ENCODE assay signal across 8 cellular contexts in genomic region chr12:122979001-122979907, GRCh38. TPM values are rescaled to one million over a fixed set of nuclear protein-coding genes. Genes with fewer than 3 reads are reported as not detected.
DNase-seq lines count a peak whose midpoint lies in the region; ATAC-seq, FAIRE-seq and TF ChIP-seq lines count a peak whose summit lies in the region.

No MANE protein-coding gene starts in this region.

- peak overlapping the region; percentile 92 for H3K9ac ChIP-seq in SK-N-SH
- H3K9ac ChIP-seq in iPS-18a (ENCODE audit: low read length) = no peak overlapping the region

- H3K36me3 ChIP-seq in SK-N-SH (replicated peaks in 1 of 2; ENCODE audit: control insufficient read depth in 1 of 2, insufficient read depth in 2 of 2, low read length in 1 of 2) (peaks cover 0 to 22% of the 10 kb centered on the region in 2 experiments), iPS-18a (ENCODE audit: control insufficient read depth, low read depth, low read length) (peaks cover 4% of the 10 kb centered on the region), small intestine (ENCODE audit: control insufficient read depth in 2 of 2, insufficient read depth in 2 of 2, low read length in 2 of 2) (peaks cover 0 to 2% of the 10 kb centered on the region in 2 donors)

- H3K4me1 ChIP-seq in SK-N-SH (ENCODE audit: control insufficient read depth in 1 of 2, insufficient read depth in 2 of 2, low read depth in 1 of 2, low read length in 1 of 2) = peaks cover 13 to 46% of the 10 kb centered on the region in 2 experiments; a peak in 3 of 4 replicates
- H3K4me1 ChIP-seq in iPS-18a (ENCODE audit: control insufficient read depth, low read depth, low read length) = peaks cover 8% of the 10 kb centered on the region
- peaks cover 10% of the 10 kb centered on the region in 2 donors for H3K4me1 ChIP-seq in small intestine (ENCODE audit: control insufficient read depth in 2 of 2, insufficient read depth in 1 of 2, low read depth in 1 of 2, low read length in 1 of 2)

- H3K4me3 ChIP-seq in SK-N-SH (ENCODE audit: low read depth in 2 of 2, low read length in 1 of 2) (peak overlapping the region; percentile 96), iPS-18a (ENCODE audit: low read length) (peak overlapping the region; percentile 78), small intestine (ENCODE audit: low read depth in 1 of 2, low read length in 2 of 2) (peak overlapping the region in 1 of 2 donors; percentile 93)

- no peaks in the 10 kb centered on the region for H3K27me3 Mint-ChIP-seq in activated T-cell treated with anti-CD3 and anti-CD28 coated beads, Interleukin-2, amount 50 U/mL, for 72 hours (ENCODE audit: low read depth)
- no peaks in the 10 kb centered on the region for H3K27me3 Mint-ChIP-seq in stimulated activated naive B cell treated with anti-CD40 and anti-IgM and Interleukin-4, amounts not matched to agents 10 μg/mL and 1 μg/mL and 100 μg/mL, for 72 hours

- H3K27ac ChIP-seq in SK-N-SH (ENCODE audit: low read depth in 2 of 2, low read length in 1 of 2) = peak overlapping the region; percentile 51 to 76; a peak in 2 of 4 replicates
- no peak overlapping the region for H3K27ac ChIP-seq in iPS-18a (ENCODE audit: low read length)
- peak overlapping the region in 1 of 2 donors; percentile 85 for H3K27ac ChIP-seq in small intestine (ENCODE audit: low read depth in 1 of 2, low read length in 1 of 2)

- peak overlapping the region; percentile 96 for H3K4me2 ChIP-seq in SK-N-SH

- TF ChIP-seq CTCF in SK-N-SH (IDR thresholded peaks at IDR 0.05) = no peak

- H3K9me2 ChIP-seq in SK-N-SH = no peaks in the 10 kb centered on the region

- peaks cover 79% of the 10 kb centered on the region for H3K79me2 ChIP-seq in SK-N-SH (ENCODE audit: insufficient read depth)

- H3K4me1 Mint-ChIP-seq in activated T-cell treated with anti-CD3 and anti-CD28 coated beads, Interleukin-2, amount 50 U/mL, for 72 hours (ENCODE audit: low read depth) = peaks cover 61% of the 10 kb centered on the region
- peaks cover 43 to 72% of the 10 kb centered on the region in 2 donors for H3K4me1 Mint-ChIP-seq in stimulated activated naive B cell treated with anti-CD40 and anti-IgM and Interleukin-4, amounts not matched to agents 10 μg/mL and 1 μg/mL and 100 μg/mL, for 72 hours

- H2AFZ ChIP-seq in SK-N-SH (ENCODE audit: low read depth) = 0 out of 2 replicates have a peak overlapping the region, but pooled peaks have one; percentile 45

- CTCF ChIA-PET in SK-N-SH (lab: Yijun Ruan, JAX) = interaction anchor here (0.6 to 5.0 kb wide), 3 partner anchors 9 to 259 kb away, joined by 4 to 25 read pairs (median 5); no protein-coding TSS in a partner anchor

- no peaks in the 10 kb centered on the region for H3K27me3 ChIP-seq in SK-N-SH (ENCODE audit: insufficient read depth)
- no peaks in the 10 kb centered on the region for H3K27me3 ChIP-seq in iPS-18a (ENCODE audit: control insufficient read depth, insufficient read depth, low read length)
- H3K27me3 ChIP-seq in small intestine (ENCODE audit: control insufficient read depth in 2 of 2, insufficient read depth in 2 of 2, low read length in 2 of 2) = no peaks in the 10 kb centered on the region

- TF ChIP-seq RAD21 in SK-N-SH (IDR thresholded peaks at IDR 0.05; ENCODE audit: low read length) = no peak

- peak overlapping the region; percentile 95 to 96 for H3K4me3 Mint-ChIP-seq in activated T-cell treated with anti-CD3 and anti-CD28 coated beads, Interleukin-2, amount 50 U/mL, for 72 hours
- peak overlapping the region; percentile 87 to 91 for H3K4me3 Mint-ChIP-seq in stimulated activated naive B cell treated with anti-CD40 and anti-IgM and Interleukin-4, amounts not matched to agents 10 μg/mL and 1 μg/mL and 100 μg/mL, for 72 hours

- H3F3A ChIP-seq in SK-N-SH (replicated peaks; ENCODE audit: insufficient read depth) = peaks cover 3% of the 10 kb centered on the region

- peaks cover 2 to 5% of the 10 kb centered on the region in 2 donors for H3K36me3 Mint-ChIP-seq in activated T-cell treated with anti-CD3 and anti-CD28 coated beads, Interleukin-2, amount 50 U/mL, for 72 hours (ENCODE audit: insufficient read depth in 2 of 2)
- H3K36me3 Mint-ChIP-seq in stimulated activated naive B cell treated with anti-CD40 and anti-IgM and Interleukin-4, amounts not matched to agents 10 μg/mL and 1 μg/mL and 100 μg/mL, for 72 hours = peaks cover 27 to 31% of the 10 kb centered on the region in 2 donors

- ATAC-seq in SK-N-SH treated with all-trans-retinoic acid at 6 μM for 48 hours = no peak
- ATAC-seq in activated T-cell treated with anti-CD3 and anti-CD28 coated beads, Interleukin-2, amount 50 U/mL, for 72 hours (replicated peaks in 1 of 2) = no peak
- ATAC-seq in stimulated activated naive B cell treated with anti-CD40 and anti-IgM and Interleukin-4, amounts not matched to agents 10 μg/mL and 1 μg/mL and 100 μg/mL, for 72 hours (replicated peaks) = no peak
- ATAC-seq in GM21786 (IDR thresholded peaks at IDR 0.05; ENCODE audit: unreplicated experiment) = no peak
- ATAC-seq in HG03469 (IDR thresholded peaks at IDR 0.05; ENCODE audit: unreplicated experiment) = no peak

- peaks cover 10% of the 10 kb centered on the region; the same call in 1 of the 2 replicates for H4K20me1 ChIP-seq in SK-N-SH (ENCODE audit: insufficient read depth)

- no peaks in the 10 kb centered on the region for H3K9me3 Mint-ChIP-seq in activated T-cell treated with anti-CD3 and anti-CD28 coated beads, Interleukin-2, amount 50 U/mL, for 72 hours
- no peaks in the 10 kb centered on the region for H3K9me3 Mint-ChIP-seq in stimulated activated naive B cell treated with anti-CD40 and anti-IgM and Interleukin-4, amounts not matched to agents 10 μg/mL and 1 μg/mL and 100 μg/mL, for 72 hours

- no peak for FAIRE-seq in small intestine (lab: Jason Lieb, UNC)

- WGBS in SK-N-SH (ENCODE audit: low lambda C conversion rate) = 80% methylated on average over 25 of the region's 28 CpGs
- 71 to 79% (median 75%) methylated on average over 27 to 28 of the region's 28 CpGs for WGBS in small intestine, 3 donors

- POLR2A ChIA-PET in SK-N-SH (lab: Yijun Ruan, JAX) = interaction anchor here (0.7 to 2.0 kb wide), 4 partner anchors 10 to 254 kb away, joined by 3 to 6 read pairs (median 4); partner anchors contain the start of genes MPHOSPH9 and MTRFR

- no peak overlapping the region for H3K27ac Mint-ChIP-seq in activated T-cell treated with anti-CD3 and anti-CD28 coated beads, Interleukin-2, amount 50 U/mL, for 72 hours
- peak overlapping the region; percentile 92 for H3K27ac Mint-ChIP-seq in stimulated activated naive B cell treated with anti-CD40 and anti-IgM and Interleukin-4, amounts not matched to agents 10 μg/mL and 1 μg/mL and 100 μg/mL, for 72 hours

- no peak for TF ChIP-seq EP300 in SK-N-SH (IDR thresholded peaks at IDR 0.05; ENCODE audit: borderline replicate concordance in 1 of 2, low read depth in 1 of 2, low read length in 1 of 2)

- peak; percentile 48 for DNase-seq in SK-N-SH
- no peak for DNase-seq in activated T-cell treated with anti-CD3 and anti-CD28 coated beads, Interleukin-2, amount 50 U/mL, for 72 hours
- no peak for DNase-seq in stimulated activated naive B cell treated with anti-CD40 and anti-IgM and Interleukin-4, amounts not matched to agents 10 μg/mL and 1 μg/mL and 100 μg/mL, for 72 hours
- no peak for DNase-seq in small intestine

- no peaks in the 10 kb centered on the region for H3K9me3 ChIP-seq in SK-N-SH
- H3K9me3 ChIP-seq in iPS-18a (ENCODE audit: control insufficient read depth, low read depth, low read length) = no peaks in the 10 kb centered on the region
- no peaks in the 10 kb centered on the region for H3K9me3 ChIP-seq in small intestine (ENCODE audit: control insufficient read depth, low read depth)

TF ChIP-seq in SK-N-SH, 30 proteins besides CTCF, POLR2A, EP300 and RAD21 (continues in another document):
- no peak for TF ChIP-seq NRF1 (IDR thresholded peaks at IDR 0.05; ENCODE audit: low read depth, low read length)
- no peak for TF ChIP-seq FOSL2 (IDR thresholded peaks at IDR 0.05; ENCODE audit: borderline replicate concordance, low read depth)
- no peak for TF ChIP-seq FOXM1 (IDR thresholded peaks at IDR 0.05; ENCODE audit: low read depth)
- no peak for TF ChIP-seq FOXJ3 (CRISPR knock-in tag; IDR thresholded peaks at IDR 0.05)
- TF ChIP-seq GABPA (IDR thresholded peaks at IDR 0.05; ENCODE audit: low read depth) = no peak

TF ChIP-seq in SK-N-SH treated with all-trans-retinoic acid at 6 μM for 48 hours, 23 proteins besides CTCF, POLR2A, EP300 and RAD21 (continues in another document):
- TF ChIP-seq ISL1 (CRISPR knock-in tag; IDR thresholded peaks at IDR 0.05) (no peak), ARNTL (CRISPR knock-in tag; IDR thresholded peaks at IDR 0.05; ENCODE audit: borderline replicate concordance, low read depth) (no peak), TOX (CRISPR knock-in tag; IDR thresholded peaks at IDR 0.05; ENCODE audit: borderline replicate concordance) (no peak), OSR1 (CRISPR knock-in tag; IDR thresholded peaks at IDR 0.05) (no peak), ZFP3 (CRISPR knock-in tag; IDR thresholded peaks at IDR 0.05) (no peak), TCF4 (CRISPR knock-in tag; IDR thresholded peaks at IDR 0.05; ENCODE audit: borderline replicate concordance) (no peak)

RNA-seq across cellular contexts. Expression of gene ARL6IP4, which starts 1.2 kb away (rescaled TPM):
- 321 and 370 TPM in 2 replicates for polyA plus RNA-seq in SK-N-SH (2012; rRNA removed)
- polyA plus RNA-seq in SK-N-SH (2012; cell fraction: cytosol; rRNA removed) = 311 and 326 TPM in 2 replicates
- polyA plus RNA-seq in SK-N-SH (2012; cell fraction: nucleus; rRNA removed) = 430 and 534 TPM in 2 replicates
- total RNA-seq in activated T-cell treated with anti-CD3 and anti-CD28 coated beads, Interleukin-2, amount 50 U/mL, for 72 hours = 100 to 1,000 TPM; 183 to 187 TPM
- 100 to 1,000 TPM; 268 to 434 (median 395) TPM for polyA plus RNA-seq in small intestine

RNA-seq across cellular contexts. Expression of gene OGFOD2, which starts 4.2 kb away (rescaled TPM):
- polyA plus RNA-seq in SK-N-SH (2012; rRNA removed) (22.0 and 25.6 TPM in 2 replicates), small intestine (10 to 100 TPM; 26.6 to 30.3 (median 28.2) TPM)
- polyA plus RNA-seq in SK-N-SH (2012; cell fraction: cytosol; rRNA removed) = 7.8 and 13.0 TPM in 2 replicates
- 110 and 155 TPM in 2 replicates for polyA plus RNA-seq in SK-N-SH (2012; cell fraction: nucleus; rRNA removed)
- 10 to 100 TPM; 26.6 to 32.5 TPM for total RNA-seq in activated T-cell treated with anti-CD3 and anti-CD28 coated beads, Interleukin-2, amount 50 U/mL, for 72 hours

RNA-seq across cellular contexts. Expression of gene ABCB9, which starts 13.0 kb away (rescaled TPM):
- polyA plus RNA-seq in SK-N-SH (2012; rRNA removed) (6.2 and 7.6 TPM in 2 replicates), small intestine (1 to 10 TPM; 2.5 to 6.6 (median 4.1) TPM)
- polyA plus RNA-seq in SK-N-SH (2012; cell fraction: cytosol; rRNA removed) = 1.9 and 3.6 TPM in 2 replicates
- 14.0 and 14.7 TPM in 2 replicates for polyA plus RNA-seq in SK-N-SH (2012; cell fraction: nucleus; rRNA removed)
- 1 to 10 TPM; 4.9 to 7.0 TPM for total RNA-seq in activated T-cell treated with anti-CD3 and anti-CD28 coated beads, Interleukin-2, amount 50 U/mL, for 72 hours
